23 cellular contexts compared by ENCODE assay signal in genomic region chr18:79717059-79717458, GRCh38.
"Had no signal": no experiment of that assay in that cellular context is flagged by ENCODE, and none has a peak within 500 bp of the region (broad histone marks: within the 10 kb centered on the region; RNA-seq: fewer than 3 reads in every experiment).

No MANE protein-coding gene starts in this region.

- H3K9me3 Mint-ChIP-seq: immature natural killer cell had no signal

- H3K4me1 ChIP-seq: colonic mucosa, esophagus squamous epithelium, prostate gland, right atrium auricular region, stomach, vagina had no signal

- H3K36me3 ChIP-seq: prostate gland had no signal

- H3K4me3 Mint-ChIP-seq: immature natural killer cell; memory B cell; nephron progenitor cell; stimulated activated naive B cell treated with anti-CD40 and anti-IgM and Interleukin-4, amounts not matched to agents 10 μg/mL and 1 μg/mL and 100 μg/mL, for 72 hours had no signal

- ATAC-seq: left ventricle myocardium superior; sciatic nerve; stimulated activated naive B cell treated with anti-CD40 and anti-IgM and Interleukin-4, amounts not matched to agents 10 μg/mL and 1 μg/mL and 100 μg/mL, for 72 hours had no signal

- H3K4me1 Mint-ChIP-seq: immature natural killer cell; memory B cell; stimulated activated naive B cell treated with anti-CD40 and anti-IgM and Interleukin-4, amounts not matched to agents 10 μg/mL and 1 μg/mL and 100 μg/mL, for 72 hours had no signal

- H3K4me3 ChIP-seq: colonic mucosa, esophagus squamous epithelium, lung, prostate gland, right atrium auricular region, stomach, thyroid gland, vagina had no signal

- DNase-seq: colonic mucosa; dermis blood vessel endothelial cell; effector memory CD4-positive, alpha-beta T cell; esophagus squamous epithelium; hypothalamus; immature natural killer cell; islet precursor cell; kidney glomerular epithelial cell; left ventricle myocardium superior; nephron progenitor cell; nucleus accumbens; stimulated activated CD4-positive, alpha-beta T cell treated with anti-CD3 and anti-CD28 coated beads, Interleukin-2, amount 100 ng/mL, for 24 hours; stimulated activated CD4-positive, alpha-beta T cell treated with anti-CD3 and anti-CD28 coated beads, Interleukin-4, amount 100 ng/mL, for 24 hours; stimulated activated naive B cell treated with anti-CD40 and anti-IgM and Interleukin-4, amounts not matched to agents 10 μg/mL and 1 μg/mL and 100 μg/mL, for 72 hours; stomach; thyroid gland; trophoblast cell had no signal

- H3K9me3 ChIP-seq: colonic mucosa, esophagus squamous epithelium, prostate gland, right atrium auricular region, stomach, thyroid gland, vagina had no signal

- H3K27ac ChIP-seq: colonic mucosa, esophagus squamous epithelium, prostate gland, right atrium auricular region, stomach, thyroid gland, vagina had no signal

- H3K27me3 ChIP-seq: colonic mucosa, esophagus squamous epithelium, right atrium auricular region, stomach, thyroid gland, vagina had no signal

- H3K27me3 Mint-ChIP-seq: memory B cell; stimulated activated naive B cell treated with anti-CD40 and anti-IgM and Interleukin-4, amounts not matched to agents 10 μg/mL and 1 μg/mL and 100 μg/mL, for 72 hours had no signal

- H3K27ac Mint-ChIP-seq: immature natural killer cell; memory B cell; nephron progenitor cell; stimulated activated naive B cell treated with anti-CD40 and anti-IgM and Interleukin-4, amounts not matched to agents 10 μg/mL and 1 μg/mL and 100 μg/mL, for 72 hours had no signal
